In the genomic region with DNA sequence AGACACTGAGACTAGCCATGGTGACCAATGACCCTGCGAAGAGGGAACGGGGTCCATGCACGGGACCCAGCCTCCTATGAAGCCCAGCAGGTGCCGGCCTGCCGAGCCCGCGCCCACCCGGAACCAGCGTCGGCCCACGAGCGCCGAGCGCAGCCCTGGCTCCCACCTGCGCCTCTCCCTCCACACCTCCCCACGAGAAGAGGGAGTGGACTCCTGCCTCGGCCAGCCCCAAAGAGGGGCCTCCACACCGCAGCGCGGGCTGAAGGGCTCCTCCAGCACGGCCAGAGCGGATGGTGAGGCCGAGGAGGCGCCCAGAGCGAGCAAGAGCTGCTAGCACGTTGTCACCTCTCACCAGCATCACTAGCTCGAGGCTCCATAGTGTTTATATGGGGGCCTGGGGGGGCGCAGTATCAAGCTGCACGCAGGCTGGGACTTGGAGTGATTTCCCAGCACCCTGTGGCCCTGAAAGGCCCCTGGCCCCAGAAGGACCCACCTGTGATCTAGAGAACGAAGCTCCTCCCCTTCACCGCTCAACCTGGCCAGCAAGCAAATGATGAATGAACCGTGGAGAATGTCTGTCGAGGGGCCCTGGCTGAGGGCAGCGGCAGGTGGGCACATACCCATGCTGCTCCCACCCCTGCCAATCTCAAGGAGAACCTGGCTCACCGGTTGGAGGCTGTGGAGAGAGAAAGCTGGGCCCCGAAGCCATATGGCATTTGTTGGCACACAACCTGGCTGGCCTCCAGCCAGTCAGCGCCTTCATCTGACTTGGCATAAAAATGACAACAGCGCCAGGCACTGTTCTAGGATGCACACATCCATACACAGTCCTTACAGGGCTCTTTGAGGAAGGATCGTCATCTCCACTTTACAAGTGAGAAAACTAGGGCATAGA, we compare ENCODE assay signal across 34 cellular contexts. TPM values are rescaled to one million over a fixed set of nuclear protein-coding genes. Genes with fewer than 3 reads are reported as not detected.
"Had no signal": no experiment of that assay in that cellular context is flagged by ENCODE, and none has a peak within 500 bp of the region (broad histone marks: within the 10 kb centered on the region; RNA-seq: fewer than 3 reads in every experiment).

No MANE protein-coding gene starts in this region.

- H3K36me3 ChIP-seq: breast epithelium, colonic mucosa, left ventricle myocardium inferior, pancreas, prostate gland, sigmoid colon, thyroid gland, upper lobe of left lung, vagina had no signal

- H3K27ac Mint-ChIP-seq: activated B cell treated with CpG ODN at 0.5 μM for 24 hours; activated CD8-positive, alpha-beta T cell treated with anti-CD3 and anti-CD28 coated beads for 36 hours; activated naive CD4-positive, alpha-beta T cell treated with anti-CD3 and anti-CD28 coated beads, Interleukin-2, amount 50 U/mL, for 24 hours; activated naive CD8-positive, alpha-beta T cell treated with anti-CD3 and anti-CD28 coated beads, Interleukin-2, amount 50 U/mL, for 24 hours; activated T-helper 2 cell treated with anti-CD3 and anti-CD28 coated beads, Interferon-gamma antibody, Interleukin-2, Interleukin-4, amounts not matched to agents 10 μg/mL and 5 μg/mL and 100 μg/mL, durations not matched to agents 14 hours and 24 hours and 36 hours; nephron; stimulated activated memory B cell treated with anti-CD40 and anti-IgM and Interleukin-4, amounts not matched to agents 10 μg/mL and 1 μg/mL and 100 μg/mL, for 72 hours; stimulated activated naive CD8-positive, alpha-beta T cell treated with anti-CD3 and anti-CD28 coated beads, Interleukin-15, amount 100 ng/mL, for 72 hours had no signal

- H3K27me3 ChIP-seq: breast epithelium, colonic mucosa, pancreas, sigmoid colon, thyroid gland, upper lobe of left lung, vagina had no signal

- H3K27ac ChIP-seq: colonic mucosa, left ventricle myocardium inferior, pancreas, prostate gland, sigmoid colon, thyroid gland, upper lobe of left lung, vagina had no signal

- DNase-seq: activated B cell treated with CpG ODN at 0.5 μM for 24 hours; activated CD4-positive, alpha-beta T cell treated with anti-CD3 and anti-CD28 coated beads, Interleukin-2, amount 50 U/mL, for 1 hour; activated CD8-positive, alpha-beta T cell treated with anti-CD3 and anti-CD28 coated beads for 36 hours; activated naive CD8-positive, alpha-beta T cell treated with anti-CD3 and anti-CD28 coated beads, Interleukin-2, amount 50 U/mL, for 24 hours; activated T-cell treated with anti-CD3 and anti-CD28 coated beads, Interleukin-2, amount 50 U/mL, for 48 hours; amygdala; central memory CD4-positive, alpha-beta T cell; colonic mucosa; effector memory CD4-positive, alpha-beta T cell; islet precursor cell; left ventricle myocardium inferior; mucosa of descending colon; retina; sigmoid colon; small intestine; stimulated activated CD4-positive, alpha-beta T cell treated with anti-CD3 and anti-CD28 coated beads, Interleukin-4, amount 100 ng/mL, for 4 hours; stimulated activated CD8-positive, alpha-beta memory T cell treated with anti-CD3 and anti-CD28 coated beads, Interleukin-4, amount 100 ng/mL, for 48 hours; stimulated activated naive CD8-positive, alpha-beta T cell treated with anti-CD3 and anti-CD28 coated beads, Interleukin-15, amount 100 ng/mL, for 72 hours; thyroid gland had no signal

- H3K36me3 Mint-ChIP-seq: activated naive CD4-positive, alpha-beta T cell treated with anti-CD3 and anti-CD28 coated beads, Interleukin-2, amount 50 U/mL, for 24 hours; stimulated activated memory B cell treated with anti-CD40 and anti-IgM and Interleukin-4, amounts not matched to agents 10 μg/mL and 1 μg/mL and 100 μg/mL, for 72 hours had no signal

- H3K9me3 Mint-ChIP-seq: activated B cell treated with CpG ODN at 0.5 μM for 24 hours; activated CD8-positive, alpha-beta T cell treated with anti-CD3 and anti-CD28 coated beads for 36 hours; activated naive CD4-positive, alpha-beta T cell treated with anti-CD3 and anti-CD28 coated beads, Interleukin-2, amount 50 U/mL, for 24 hours; activated naive CD8-positive, alpha-beta T cell treated with anti-CD3 and anti-CD28 coated beads, Interleukin-2, amount 50 U/mL, for 24 hours; activated T-helper 2 cell treated with anti-CD3 and anti-CD28 coated beads, Interferon-gamma antibody, Interleukin-2, Interleukin-4, amounts not matched to agents 10 μg/mL and 5 μg/mL and 100 μg/mL, durations not matched to agents 14 hours and 24 hours and 36 hours; nephron; stimulated activated memory B cell treated with anti-CD40 and anti-IgM and Interleukin-4, amounts not matched to agents 10 μg/mL and 1 μg/mL and 100 μg/mL, for 72 hours; stimulated activated naive CD8-positive, alpha-beta T cell treated with anti-CD3 and anti-CD28 coated beads, Interleukin-15, amount 100 ng/mL, for 72 hours had no signal

- H3K4me1 Mint-ChIP-seq: activated B cell treated with CpG ODN at 0.5 μM for 24 hours; activated naive CD4-positive, alpha-beta T cell treated with anti-CD3 and anti-CD28 coated beads, Interleukin-2, amount 50 U/mL, for 24 hours; activated naive CD8-positive, alpha-beta T cell treated with anti-CD3 and anti-CD28 coated beads, Interleukin-2, amount 50 U/mL, for 24 hours; stimulated activated memory B cell treated with anti-CD40 and anti-IgM and Interleukin-4, amounts not matched to agents 10 μg/mL and 1 μg/mL and 100 μg/mL, for 72 hours; stimulated activated naive CD8-positive, alpha-beta T cell treated with anti-CD3 and anti-CD28 coated beads, Interleukin-15, amount 100 ng/mL, for 72 hours had no signal

- H3K4me1 ChIP-seq: breast epithelium, colonic mucosa, pancreas, prostate gland, sigmoid colon, thyroid gland had no signal

- H3K9me3 ChIP-seq: breast epithelium, colonic mucosa, left ventricle myocardium inferior, mucosa of descending colon, pancreas, prostate gland, sigmoid colon, thyroid gland, upper lobe of left lung, vagina had no signal

- H3K27me3 Mint-ChIP-seq: activated B cell treated with CpG ODN at 0.5 μM for 24 hours; activated CD8-positive, alpha-beta T cell treated with anti-CD3 and anti-CD28 coated beads for 36 hours; activated naive CD4-positive, alpha-beta T cell treated with anti-CD3 and anti-CD28 coated beads, Interleukin-2, amount 50 U/mL, for 24 hours; stimulated activated naive CD8-positive, alpha-beta T cell treated with anti-CD3 and anti-CD28 coated beads, Interleukin-15, amount 100 ng/mL, for 72 hours had no signal

- H3K4me3 ChIP-seq: breast epithelium, colonic mucosa, dorsolateral prefrontal cortex, left ventricle myocardium inferior, lung, mucosa of descending colon, pancreas, prostate gland, sigmoid colon, thyroid gland, upper lobe of left lung, vagina had no signal

- H3K4me3 Mint-ChIP-seq: activated B cell treated with CpG ODN at 0.5 μM for 24 hours; activated CD8-positive, alpha-beta T cell treated with anti-CD3 and anti-CD28 coated beads for 36 hours; activated naive CD4-positive, alpha-beta T cell treated with anti-CD3 and anti-CD28 coated beads, Interleukin-2, amount 50 U/mL, for 24 hours; activated naive CD8-positive, alpha-beta T cell treated with anti-CD3 and anti-CD28 coated beads, Interleukin-2, amount 50 U/mL, for 24 hours; nephron; stimulated activated memory B cell treated with anti-CD40 and anti-IgM and Interleukin-4, amounts not matched to agents 10 μg/mL and 1 μg/mL and 100 μg/mL, for 72 hours; stimulated activated naive CD8-positive, alpha-beta T cell treated with anti-CD3 and anti-CD28 coated beads, Interleukin-15, amount 100 ng/mL, for 72 hours had no signal

RNA-seq across cellular contexts. Expression of gene GHRHR, which starts 30.7 kb away (rescaled TPM):
- total RNA-seq: activated B cell treated with CpG ODN at 0.5 μM for 24 hours; activated CD8-positive, alpha-beta T cell treated with anti-CD3 and anti-CD28 coated beads for 36 hours; activated T-helper 2 cell treated with anti-CD3 and anti-CD28 coated beads, Interferon-gamma antibody, Interleukin-2, Interleukin-4, amounts not matched to agents 10 μg/mL and 5 μg/mL and 100 μg/mL, durations not matched to agents 14 hours and 24 hours and 36 hours; breast epithelium; colonic mucosa; epithelial cell of proximal tubule; frontal cortex; left ventricle myocardium inferior; mesenteric fat pad; mucosa of descending colon; sigmoid colon; T-helper 2 cell treated with Interferon-gamma antibody and Interleukin-4, amounts not matched to agents 100 ng/mL and 5 ng/mL, for 36 hours; vagina had no signal
- polyA plus RNA-seq: sigmoid colon had no signal

RNA-seq across cellular contexts. Expression of gene ADCYAP1R1, which starts 57.7 kb away (rescaled TPM):
- total RNA-seq: activated B cell treated with CpG ODN at 0.5 μM for 24 hours; activated CD8-positive, alpha-beta T cell treated with anti-CD3 and anti-CD28 coated beads for 36 hours; activated T-helper 2 cell treated with anti-CD3 and anti-CD28 coated beads, Interferon-gamma antibody, Interleukin-2, Interleukin-4, amounts not matched to agents 10 μg/mL and 5 μg/mL and 100 μg/mL, durations not matched to agents 14 hours and 24 hours and 36 hours; epithelial cell of proximal tubule; T-helper 2 cell treated with Interferon-gamma antibody and Interleukin-4, amounts not matched to agents 100 ng/mL and 5 ng/mL, for 36 hours had no signal
